1 cellular context compared by ENCODE assay signal in genomic region chr11:60502221-60502775, GRCh38.
TF ChIP-seq lines count a peak whose summit lies in the region.

No MANE protein-coding gene starts in this region.

TF ChIP-seq in GM23338, 12 proteins besides CTCF, POLR2A, EP300 and RAD21 (continued from another document):
- no peak for TF ChIP-seq ZNF462 (CRISPR knock-in tag; IDR thresholded peaks at IDR 0.05)
- no peak for TF ChIP-seq NANOG (IDR thresholded peaks at IDR 0.05; ENCODE audit: borderline replicate concordance)
- no peak for TF ChIP-seq STAT1 (IDR thresholded peaks at IDR 0.05; ENCODE audit: unreplicated experiment)
- TF ChIP-seq ZNF331 (CRISPR knock-in tag; IDR thresholded peaks at IDR 0.05; ENCODE audit: low read depth) = no peak
TF ChIP-seq in GM23338: peak in this region for 0.
